Comparison of ENCODE assay signal across 20 cellular contexts in genomic region chr10:66222462-66223046, GRCh38.
A peak's percentile ranks its signal among the peaks of the same experiment; 100 is the strongest.
DNase-seq lines count a peak whose midpoint lies in the region; ATAC-seq, FAIRE-seq and TF ChIP-seq lines count a peak whose summit lies in the region.
"Had no signal": no experiment of that assay in that cellular context is flagged by ENCODE, and none has a peak within 500 bp of the region (broad histone marks: within the 10 kb centered on the region; RNA-seq: fewer than 3 reads in every experiment).

No MANE protein-coding gene starts in this region.

- H3K4me2 ChIP-seq in SK-N-SH: no peak overlapping the region
- H3K4me2 ChIP-seq in HepG2 (ENCODE audit: low read depth, low read length): no peak overlapping the region
- H3K4me2 ChIP-seq: A549; BLaER1 treated with 17β-estradiol and CSF1 and Interleukin-3, amounts not matched to agents 10 nM and 100 nM had no signal

- no peak for TF ChIP-seq RAD21 in SK-N-SH (IDR thresholded peaks at IDR 0.05; ENCODE audit: low read length)
- TF ChIP-seq RAD21 in HepG2 (CRISPR knock-in tag; IDR thresholded peaks at IDR 0.05): no peak

- H4K20me1 ChIP-seq in SK-N-SH (ENCODE audit: insufficient read depth) (no peaks in the 10 kb centered on the region), HepG2 (ENCODE audit: insufficient read depth, low read length) (no peaks in the 10 kb centered on the region)
- H4K20me1 ChIP-seq: BLaER1 treated with 17β-estradiol and CSF1 and Interleukin-3, amounts not matched to agents 10 nM and 100 nM had no signal

- CTCF ChIA-PET in SK-N-SH (lab: Yijun Ruan, JAX) (no interaction called here), HepG2 (lab: Yijun Ruan, JAX; ENCODE audit: low intra/inter-chr PET ratio, low total read pairs) (no interaction called here)

- H3K9me3 ChIP-seq in SK-N-SH: no peaks in the 10 kb centered on the region
- H3K9me3 ChIP-seq in HepG2 (ENCODE audit: low read length): peaks cover 18% of the 10 kb centered on the region
- H3K9me3 ChIP-seq in right lobe of liver: no peaks in the 10 kb centered on the region

- H3K27me3 ChIP-seq in SK-N-SH (ENCODE audit: insufficient read depth) (no peaks in the 10 kb centered on the region), HepG2 (ENCODE audit: control insufficient read depth in 1 of 2, insufficient read depth in 2 of 2, low read length in 2 of 2) (no peaks in the 10 kb centered on the region), right lobe of liver (no peaks in the 10 kb centered on the region)
- H3K27me3 ChIP-seq: BLaER1 treated with 17β-estradiol and CSF1 and Interleukin-3, amounts not matched to agents 10 nM and 100 nM had no signal

- H3K36me3 ChIP-seq in SK-N-SH (replicated peaks in 1 of 2; ENCODE audit: control insufficient read depth in 1 of 2, insufficient read depth in 2 of 2, low read length in 1 of 2) (no peaks in the 10 kb centered on the region), HepG2 (replicated peaks in 1 of 2; ENCODE audit: control insufficient read depth in 1 of 2, insufficient read depth in 2 of 2, low read length in 2 of 2) (no peaks in the 10 kb centered on the region), right lobe of liver (no peaks in the 10 kb centered on the region)
- H3K36me3 ChIP-seq: BLaER1 treated with 17β-estradiol and CSF1 and Interleukin-3, amounts not matched to agents 10 nM and 100 nM had no signal

- no peaks in the 10 kb centered on the region for H3K4me1 ChIP-seq in SK-N-SH (ENCODE audit: control insufficient read depth in 1 of 2, insufficient read depth in 2 of 2, low read depth in 1 of 2, low read length in 1 of 2)
- H3K4me1 ChIP-seq in HepG2 (ENCODE audit: insufficient read depth, low read length): no peaks in the 10 kb centered on the region
- no peaks in the 10 kb centered on the region for H3K4me1 ChIP-seq in right lobe of liver
- H3K4me1 ChIP-seq: A549; BLaER1 treated with 17β-estradiol and CSF1 and Interleukin-3, amounts not matched to agents 10 nM and 100 nM had no signal

- WGBS in SK-N-SH (ENCODE audit: low lambda C conversion rate): 12% methylated on average over 3 of the region's 3 CpGs
- 9% methylated on average over 3 of the region's 3 CpGs for WGBS in HepG2 (ENCODE audit: low lambda C conversion rate)
- 73% methylated on average over 3 of the region's 3 CpGs for WGBS in right lobe of liver (ENCODE audit: insufficient coverage, low coverage, low lambda C conversion rate, missing lambda C conversion rate)

- H3K4me3 ChIP-seq in SK-N-SH (ENCODE audit: low read depth in 2 of 2, low read length in 1 of 2): no peak overlapping the region
- no peak overlapping the region for H3K4me3 ChIP-seq in HepG2 (replicated peaks in 1 of 3; ENCODE audit: insufficient read depth in 1 of 3, low read depth in 2 of 3, low read length in 3 of 3)
- H3K4me3 ChIP-seq in right lobe of liver: no peak overlapping the region
- H3K4me3 ChIP-seq: A549; BLaER1 treated with 17β-estradiol and CSF1 and Interleukin-3, amounts not matched to agents 10 nM and 100 nM had no signal

- no peaks in the 10 kb centered on the region for H3K79me2 ChIP-seq in SK-N-SH (ENCODE audit: insufficient read depth)
- no peaks in the 10 kb centered on the region for H3K79me2 ChIP-seq in HepG2 (ENCODE audit: insufficient read depth, low read length)

- no peak overlapping the region for H3K9ac ChIP-seq in SK-N-SH
- H3K9ac ChIP-seq in HepG2 (ENCODE audit: insufficient read depth, low read depth, low read length): no peak overlapping the region
- H3K9ac ChIP-seq: BLaER1 treated with 17β-estradiol and CSF1 and Interleukin-3, amounts not matched to agents 10 nM and 100 nM had no signal

- no peak for TF ChIP-seq EP300 in SK-N-SH (IDR thresholded peaks at IDR 0.05; ENCODE audit: borderline replicate concordance in 1 of 2, low read depth in 1 of 2, low read length in 1 of 2)
- TF ChIP-seq EP300 in HepG2 (IDR thresholded peaks at IDR 0.05; ENCODE audit: low read depth in 2 of 2, low read length in 2 of 2): no peak
- no peak for TF ChIP-seq EP300 in HepG2 (CRISPR knock-in tag; IDR thresholded peaks at IDR 0.05; ENCODE audit: borderline replicate concordance)

- POLR2A ChIA-PET in SK-N-SH (lab: Yijun Ruan, JAX) (no interaction called here), HepG2 (lab: Yijun Ruan, JAX) (no interaction called here)

- DNase-seq in SK-N-SH: no peak
- no peak for DNase-seq in HepG2 (ENCODE audit: low spot score)
- no peak for DNase-seq in right lobe of liver
- DNase-seq: AML-193; Caco-2; Calu3; CD4-positive, alpha-beta T cell; CD8-positive, alpha-beta T cell; DMS79 treated with DMSO at 0.1 percent for 48 hours; GF-D8 had no signal

- H3K27ac ChIP-seq in SK-N-SH (ENCODE audit: low read depth in 2 of 2, low read length in 1 of 2): no peak overlapping the region
- H3K27ac ChIP-seq in HepG2 (ENCODE audit: extremely low read length, insufficient read depth, low read length): no peak overlapping the region
- no peak overlapping the region for H3K27ac ChIP-seq in right lobe of liver
- H3K27ac ChIP-seq: 22Rv1; A549; BLaER1 treated with 17β-estradiol and CSF1 and Interleukin-3, amounts not matched to agents 10 nM and 100 nM; C4-2B had no signal

- no TSS peak for BruUV-seq in HepG2 (replicated peaks; lab: Mats Ljungman, UMichigan)

- no peak for ATAC-seq in SK-N-SH treated with all-trans-retinoic acid at 6 μM for 48 hours
- ATAC-seq in HepG2: no peak
- no peak for ATAC-seq in right lobe of liver
- ATAC-seq in HG02852 (IDR thresholded peaks at IDR 0.05; ENCODE audit: unreplicated experiment): no peak
- ATAC-seq: A549; CD8-positive, alpha-beta T cell had no signal

- intact Hi-C loops in HepG2 (cut with micrococcal nuclease; ENCODE audit: unreplicated experiment): no loop called here
- intact Hi-C loops in right lobe of liver (cut with DNase I): no loop called here

- H2AFZ ChIP-seq in SK-N-SH (ENCODE audit: low read depth) (0 out of 2 replicates have a peak overlapping the region, but pooled peaks have one; percentile 5), HepG2 (ENCODE audit: low read length) (no peak overlapping the region)

- in situ Hi-C loops in HepG2 (cut with HindIII; ENCODE audit: extremely low pct_ligation_motif_present, low pct_unique_long_range_greater_than_20kb): no loop called here

- TF ChIP-seq CTCF in SK-N-SH (IDR thresholded peaks at IDR 0.05) (no peak), HepG2 (CRISPR knock-in tag; IDR thresholded peaks at IDR 0.05) (no peak), right lobe of liver (IDR thresholded peaks at IDR 0.05) (no peak)

- no peak for FAIRE-seq in HepG2 (lab: Jason Lieb, UNC)
- FAIRE-seq: A549, D721Med, G401.6, GM12891, GM19239 had no signal

- H3F3A ChIP-seq in SK-N-SH (replicated peaks; ENCODE audit: insufficient read depth): no peaks in the 10 kb centered on the region

- H3K9me2 ChIP-seq in SK-N-SH: no peaks in the 10 kb centered on the region

- TF ChIP-seq POLR2A in HepG2 (IDR thresholded peaks at IDR 0.05; ENCODE audit: insufficient read depth in 1 of 2, low read depth in 2 of 2, low read length in 2 of 2) (no peak), right lobe of liver (IDR thresholded peaks at IDR 0.05) (no peak)

TF ChIP-seq in SK-N-SH, 30 proteins besides CTCF, POLR2A, EP300 and RAD21 (continues in another document):
- TF ChIP-seq RFX5 (IDR thresholded peaks at IDR 0.05; ENCODE audit: low read length) (no peak), EZH2phosphoT487 (IDR thresholded peaks at IDR 0.05; ENCODE audit: borderline replicate concordance, low read depth) (no peak), FOXM1 (IDR thresholded peaks at IDR 0.05; ENCODE audit: low read depth) (no peak)

TF ChIP-seq in SK-N-SH treated with all-trans-retinoic acid at 6 μM for 48 hours, 23 proteins besides CTCF, POLR2A, EP300 and RAD21 (continues in another document):
- TF ChIP-seq TOX (CRISPR knock-in tag; IDR thresholded peaks at IDR 0.05; ENCODE audit: borderline replicate concordance) (no peak), PATZ1 (CRISPR knock-in tag; IDR thresholded peaks at IDR 0.05; ENCODE audit: borderline replicate concordance) (no peak), PPARA (CRISPR knock-in tag; IDR thresholded peaks at IDR 0.05; ENCODE audit: borderline replicate concordance) (no peak), ZFP30 (CRISPR knock-in tag; IDR thresholded peaks at IDR 0.05) (no peak), GLIS3 (CRISPR knock-in tag; IDR thresholded peaks at IDR 0.05) (no peak)

TF ChIP-seq in HepG2, 621 proteins besides CTCF, POLR2A, EP300 and RAD21:
- TF ChIP-seq HNRNPK (IDR thresholded peaks at IDR 0.05; ENCODE audit: low read depth, low read length, poor library complexity, severe bottlenecking) (peak; percentile 64), SRSF9 (IDR thresholded peaks at IDR 0.05; ENCODE audit: borderline replicate concordance, insufficient read depth, low read depth, low read length, poor library complexity, severe bottlenecking) (peak; percentile 70), MZF1 (CRISPR knock-in tag; IDR thresholded peaks at IDR 0.05; ENCODE audit: borderline replicate concordance) (no peak), ZNF570 (CRISPR knock-in tag; IDR thresholded peaks at IDR 0.05; ENCODE audit: borderline replicate concordance) (no peak), NRL (CRISPR knock-in tag; IDR thresholded peaks at IDR 0.05; ENCODE audit: borderline replicate concordance) (no peak)
- TF ChIP-seq, protein P1, sequence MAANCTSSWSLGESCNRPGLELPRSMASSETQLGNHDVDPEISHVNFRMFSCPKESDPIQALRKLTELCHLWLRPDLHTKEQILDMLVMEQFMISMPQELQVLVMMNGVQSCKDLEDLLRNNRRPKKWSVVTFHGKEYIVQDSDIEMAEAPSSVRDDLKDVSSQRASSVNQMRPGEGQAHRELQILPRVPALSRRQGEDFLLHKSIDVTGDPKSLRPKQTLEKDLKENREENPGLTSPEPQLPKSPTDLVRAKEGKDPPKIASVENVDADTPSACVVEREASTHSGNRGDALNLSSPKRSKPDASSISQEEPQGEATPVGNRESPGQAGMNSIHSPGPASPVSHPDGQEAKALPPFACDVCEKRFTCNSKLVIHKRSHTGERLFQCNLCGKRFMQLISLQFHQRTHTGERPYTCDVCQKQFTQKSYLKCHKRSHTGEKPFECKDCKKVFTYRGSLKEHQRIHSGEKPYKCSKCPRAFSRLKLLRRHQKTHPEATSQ (CRISPR knock-in tag; IDR thresholded peaks at IDR 0.05; ENCODE audit: borderline replicate concordance): no peak
